In the genomic region with DNA sequence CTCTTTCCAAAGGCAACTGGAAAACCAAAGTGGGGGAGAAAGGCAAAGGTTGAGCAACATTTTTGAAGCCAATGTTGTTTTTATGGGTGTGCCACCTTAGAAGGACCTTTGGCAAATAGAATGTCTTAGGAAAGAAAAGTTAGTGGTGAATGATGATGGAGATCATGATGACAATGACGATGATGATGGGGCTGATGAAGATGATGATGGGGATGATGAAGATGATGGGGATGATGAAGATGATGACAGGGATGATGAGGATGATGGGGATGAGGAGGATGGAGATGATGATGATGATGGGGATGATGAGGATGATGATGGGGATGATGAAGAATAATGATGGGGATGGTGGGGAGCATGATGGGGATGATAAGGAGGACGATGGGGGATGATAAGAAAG, we compare ENCODE assay signal across 23 cellular contexts.
"Had no signal": no experiment of that assay in that cellular context is flagged by ENCODE, and none has a peak within 500 bp of the region (broad histone marks: within the 10 kb centered on the region; RNA-seq: fewer than 3 reads in every experiment).

No MANE protein-coding gene starts in this region.

- H3K4me3 ChIP-seq: adrenal gland had no signal

- H3K27me3 ChIP-seq: adrenal gland had no signal

- ATAC-seq: activated CD4-positive, CD25-positive, alpha-beta regulatory T cell treated with anti-CD3 and anti-CD28 coated beads, Interleukin-2, amount 50 U/mL, for 24 hours; activated CD8-positive, alpha-beta T cell treated with anti-CD3 and anti-CD28 coated beads, Interleukin-2, amount 10 ng/mL, durations not matched to agents 7 days and 5 days; PC-3 had no signal

- DNase-seq: activated CD4-positive, alpha-beta T cell treated with anti-CD3 and anti-CD28 coated beads for 4 hours; activated CD4-positive, alpha-beta T cell treated with anti-CD3 and anti-CD28 coated beads, Interleukin-2, amount 50 U/mL, for 4 hours; activated CD8-positive, alpha-beta memory T cell treated with anti-CD3 and anti-CD28 coated beads, Interleukin-2, amount 50 U/mL, for 48 hours; activated CD8-positive, alpha-beta T cell treated with anti-CD3 and anti-CD28 coated beads, Interleukin-2, amount 10 ng/mL, durations not matched to agents 7 days and 5 days; activated effector memory CD4-positive, alpha-beta T cell treated with anti-CD3 and anti-CD28 coated beads, Interleukin-2, amount 50 U/mL, for 16 hours; activated naive CD4-positive, alpha-beta T cell treated with anti-CD3 and anti-CD28 coated beads for 36 hours; activated T-cell treated with anti-CD3 and anti-CD28 coated beads, Interleukin-2, amount 50 U/mL, for 24 hours; adrenal gland; anterior cingulate cortex; caudate nucleus; Kasumi-1; NCI-H1105 treated with DMSO at 0.1 percent for 48 hours; NCI-H1436 treated with DMSO at 0.1 percent for 48 hours; NCI-H187; NCI-H2081; NCI-H446; NCI-H524; PC-3; SHP77 treated with DMSO at 0.1 percent for 48 hours had no signal

- H3K36me3 ChIP-seq: adrenal gland had no signal

- H3K27me3 Mint-ChIP-seq: activated naive CD8-positive, alpha-beta T cell; activated T-cell treated with anti-CD3 and anti-CD28 coated beads, Interleukin-2, amount 50 U/mL, for 24 hours had no signal

- FAIRE-seq: RCC 7860 had no signal

- H3K4me3 Mint-ChIP-seq: activated CD8-positive, alpha-beta T cell treated with anti-CD3 and anti-CD28 coated beads, Interleukin-2, amount 10 ng/mL, durations not matched to agents 7 days and 5 days; activated naive CD4-positive, alpha-beta T cell treated with anti-CD3 and anti-CD28 coated beads for 36 hours; activated naive CD8-positive, alpha-beta T cell; activated T-cell treated with anti-CD3 and anti-CD28 coated beads, Interleukin-2, amount 50 U/mL, for 24 hours; T-helper 1 cell treated with Interleukin-12 subunit alpha and Interleukin-12 subunit beta and Interleukin-4 antibody, amounts not matched to agents 30 μg/mL and 1 μg/mL, for 36 hours had no signal

- H3K27ac Mint-ChIP-seq: activated CD8-positive, alpha-beta T cell treated with anti-CD3 and anti-CD28 coated beads, Interleukin-2, amount 10 ng/mL, durations not matched to agents 7 days and 5 days; activated naive CD4-positive, alpha-beta T cell treated with anti-CD3 and anti-CD28 coated beads for 36 hours; activated naive CD8-positive, alpha-beta T cell; activated T-cell treated with anti-CD3 and anti-CD28 coated beads, Interleukin-2, amount 50 U/mL, for 24 hours; T-helper 1 cell treated with Interleukin-12 subunit alpha and Interleukin-12 subunit beta and Interleukin-4 antibody, amounts not matched to agents 30 μg/mL and 1 μg/mL, for 36 hours had no signal

- H3K9me3 Mint-ChIP-seq: activated naive CD4-positive, alpha-beta T cell treated with anti-CD3 and anti-CD28 coated beads for 36 hours; activated T-cell treated with anti-CD3 and anti-CD28 coated beads, Interleukin-2, amount 50 U/mL, for 24 hours had no signal

- H3K9me3 ChIP-seq: adrenal gland had no signal
